Comparison of ENCODE assay signal across 22 cellular contexts in genomic region chr13:43876366-43876765, GRCh38.
"Had no signal": no experiment of that assay in that cellular context is flagged by ENCODE, and none has a peak within 500 bp of the region (broad histone marks: within the 10 kb centered on the region; RNA-seq: fewer than 3 reads in every experiment).

No MANE protein-coding gene starts in this region.

- ATAC-seq: activated CD4-positive, alpha-beta T cell treated with anti-CD3 and anti-CD28 coated beads for 36 hours; gastroesophageal sphincter; heart left ventricle; lower lobe of right lung; naive thymus-derived CD4-positive, alpha-beta T cell; sciatic nerve; stimulated activated naive B cell treated with anti-CD40 and anti-IgM and Interleukin-4, amounts not matched to agents 10 μg/mL and 1 μg/mL and 100 μg/mL, for 72 hours had no signal

- H3K4me3 Mint-ChIP-seq: activated B cell treated with CpG ODN at 0.5 μM for 24 hours; activated CD4-positive, alpha-beta T cell treated with anti-CD3 and anti-CD28 coated beads for 36 hours; activated naive CD8-positive, alpha-beta T cell treated with anti-CD3 and anti-CD28 coated beads for 36 hours; central memory CD8-positive, alpha-beta T cell; naive thymus-derived CD4-positive, alpha-beta T cell; neural progenitor cell; stimulated activated naive B cell treated with anti-CD40 and anti-IgM and Interleukin-4, amounts not matched to agents 10 μg/mL and 1 μg/mL and 100 μg/mL, for 72 hours; T-helper 1 cell treated with Interleukin-12 subunit alpha and Interleukin-12 subunit beta and Interleukin-4 antibody, amounts not matched to agents 30 μg/mL and 1 μg/mL, for 36 hours had no signal

- DNase-seq: activated B cell treated with CpG ODN at 0.5 μM for 24 hours; activated CD4-positive, alpha-beta T cell treated with anti-CD3 and anti-CD28 coated beads for 36 hours; activated CD4-positive, alpha-beta T cell treated with anti-CD3 and anti-CD28 coated beads, Interleukin-2, amount 50 U/mL, for 4 hours; activated CD8-positive, alpha-beta memory T cell treated with anti-CD3 and anti-CD28 coated beads, Interleukin-2, amount 50 U/mL, for 48 hours; activated naive CD4-positive, alpha-beta T cell treated with Interleukin-2 at 50 U/mL for 16 hours; activated naive CD8-positive, alpha-beta T cell treated with anti-CD3 and anti-CD28 coated beads for 36 hours; activated T-cell treated with anti-CD3 and anti-CD28 coated beads, Interleukin-2, amount 50 U/mL, for 48 hours; colonic mucosa; esophagus squamous epithelium; heart left ventricle; lower lobe of right lung; naive thymus-derived CD4-positive, alpha-beta T cell; small intestine; stimulated activated CD8-positive, alpha-beta memory T cell treated with anti-CD3 and anti-CD28 coated beads, Interleukin-4, amount 100 ng/mL, for 48 hours; stimulated activated naive B cell treated with anti-CD40 and anti-IgM and Interleukin-4, amounts not matched to agents 10 μg/mL and 1 μg/mL and 100 μg/mL, for 72 hours; T1000; upper lobe of left lung had no signal

- H3K27ac Mint-ChIP-seq: activated CD4-positive, alpha-beta T cell treated with anti-CD3 and anti-CD28 coated beads for 36 hours; activated naive CD8-positive, alpha-beta T cell treated with anti-CD3 and anti-CD28 coated beads for 36 hours; neural progenitor cell; stimulated activated naive B cell treated with anti-CD40 and anti-IgM and Interleukin-4, amounts not matched to agents 10 μg/mL and 1 μg/mL and 100 μg/mL, for 72 hours; T-helper 1 cell treated with Interleukin-12 subunit alpha and Interleukin-12 subunit beta and Interleukin-4 antibody, amounts not matched to agents 30 μg/mL and 1 μg/mL, for 36 hours had no signal

- H3K9me3 Mint-ChIP-seq: activated B cell treated with CpG ODN at 0.5 μM for 24 hours; activated naive CD8-positive, alpha-beta T cell treated with anti-CD3 and anti-CD28 coated beads for 36 hours; central memory CD8-positive, alpha-beta T cell; naive thymus-derived CD4-positive, alpha-beta T cell; neural progenitor cell; stimulated activated naive B cell treated with anti-CD40 and anti-IgM and Interleukin-4, amounts not matched to agents 10 μg/mL and 1 μg/mL and 100 μg/mL, for 72 hours; T-helper 1 cell treated with Interleukin-12 subunit alpha and Interleukin-12 subunit beta and Interleukin-4 antibody, amounts not matched to agents 30 μg/mL and 1 μg/mL, for 36 hours had no signal

- H3K27me3 Mint-ChIP-seq: activated B cell treated with CpG ODN at 0.5 μM for 24 hours; central memory CD8-positive, alpha-beta T cell; stimulated activated naive B cell treated with anti-CD40 and anti-IgM and Interleukin-4, amounts not matched to agents 10 μg/mL and 1 μg/mL and 100 μg/mL, for 72 hours had no signal

- H3K36me3 Mint-ChIP-seq: neural progenitor cell had no signal

- H3K27me3 ChIP-seq: colonic mucosa, esophagus squamous epithelium, gastroesophageal sphincter, heart left ventricle, upper lobe of left lung had no signal

- H3K27ac ChIP-seq: colonic mucosa, esophagus squamous epithelium, gastroesophageal sphincter, heart left ventricle, lower lobe of right lung, neural progenitor cell, upper lobe of left lung had no signal

- H3K4me3 ChIP-seq: colonic mucosa, esophagus squamous epithelium, gastroesophageal sphincter, heart left ventricle, lower lobe of right lung, neural progenitor cell, upper lobe of left lung had no signal
